ENCODE assay signal across 10 cellular contexts in genomic region chr12:24127919-24128721, GRCh38.
DNase-seq lines count a peak whose midpoint lies in the region; ATAC-seq lines count a peak whose summit lies in the region.
"Had no signal": no experiment of that assay in that cellular context is flagged by ENCODE, and none has a peak within 500 bp of the region (broad histone marks: within the 10 kb centered on the region; RNA-seq: fewer than 3 reads in every experiment).

No MANE protein-coding gene starts in this region.

- no peaks in the 10 kb centered on the region for H3K36me3 Mint-ChIP-seq in stimulated activated memory B cell treated with anti-CD40 and anti-IgM and Interleukin-4, amounts not matched to agents 10 μg/mL and 1 μg/mL and 100 μg/mL, for 72 hours

- no peaks in the 10 kb centered on the region for H3K27me3 Mint-ChIP-seq in stimulated activated memory B cell treated with anti-CD40 and anti-IgM and Interleukin-4, amounts not matched to agents 10 μg/mL and 1 μg/mL and 100 μg/mL, for 72 hours

- ATAC-seq in GM21825 (IDR thresholded peaks at IDR 0.05; ENCODE audit: unreplicated experiment) (peak; percentile 92), HG03196 (IDR thresholded peaks at IDR 0.05; ENCODE audit: unreplicated experiment) (peak; percentile 75)
- ATAC-seq in stimulated activated memory B cell treated with anti-CD40 and anti-IgM and Interleukin-4, amounts not matched to agents 10 μg/mL and 1 μg/mL and 100 μg/mL, for 72 hours, result peak; percentile 83

- no peaks in the 10 kb centered on the region for H3K9me3 Mint-ChIP-seq in stimulated activated memory B cell treated with anti-CD40 and anti-IgM and Interleukin-4, amounts not matched to agents 10 μg/mL and 1 μg/mL and 100 μg/mL, for 72 hours

- H3K27ac Mint-ChIP-seq in stimulated activated memory B cell treated with anti-CD40 and anti-IgM and Interleukin-4, amounts not matched to agents 10 μg/mL and 1 μg/mL and 100 μg/mL, for 72 hours, result peak overlapping the region; percentile 11

- H3K4me1 Mint-ChIP-seq in stimulated activated memory B cell treated with anti-CD40 and anti-IgM and Interleukin-4, amounts not matched to agents 10 μg/mL and 1 μg/mL and 100 μg/mL, for 72 hours, result peaks cover 17% of the 10 kb centered on the region

- peak overlapping the region; percentile 6 for H3K4me3 Mint-ChIP-seq in stimulated activated memory B cell treated with anti-CD40 and anti-IgM and Interleukin-4, amounts not matched to agents 10 μg/mL and 1 μg/mL and 100 μg/mL, for 72 hours

- DNase-seq in NCI-H2171 treated with DMSO at 0.1 percent for 48 hours (lab: John Stamatoyannopoulos, UW) (peak; percentile 8), NCI-H2171 (lab: John Stamatoyannopoulos, UW) (no peak), hypothalamus (lab: John Stamatoyannopoulos, UW) (no peak), NCI-H2227 (lab: John Stamatoyannopoulos, UW; ENCODE audit: unreplicated experiment) (no peak), NCI-H510A (lab: John Stamatoyannopoulos, UW) (no peak)
- DNase-seq: DMS79, MG63 had no signal
